ENCODE assay signal across 1 cellular context in the genomic region with DNA sequence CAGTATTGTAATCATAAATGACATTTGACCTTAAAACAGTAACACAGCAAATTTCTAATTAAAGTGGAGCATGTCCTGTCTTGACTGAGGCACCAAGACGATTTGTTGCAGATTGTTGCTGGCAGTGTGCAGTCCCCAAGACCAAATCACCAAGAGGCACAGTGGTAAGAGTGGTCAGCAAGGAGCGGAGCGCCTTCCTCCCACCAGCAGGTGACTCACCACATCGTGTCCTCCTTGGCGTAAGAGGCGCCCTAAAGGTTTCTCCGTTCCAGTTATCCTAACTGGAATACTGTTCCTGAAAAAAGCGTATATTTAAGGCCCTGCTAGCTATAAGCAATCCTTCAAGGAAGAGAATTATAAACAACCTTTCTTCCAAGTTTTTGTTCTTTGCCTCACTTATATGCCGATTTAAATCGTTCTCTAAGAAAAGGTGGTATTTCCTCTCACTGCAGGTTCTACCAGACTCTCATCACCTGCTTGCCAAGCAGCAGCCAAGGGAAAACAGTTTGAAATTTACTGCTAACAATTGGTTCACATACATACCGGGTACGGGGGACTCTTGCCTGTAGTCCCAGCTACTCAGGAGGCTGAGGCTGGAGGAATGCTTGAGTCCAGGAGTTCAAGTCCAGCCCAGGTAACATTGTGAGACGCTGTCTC.
TF ChIP-seq lines count a peak whose summit lies in the region.

No MANE protein-coding gene starts in this region.

TF ChIP-seq in HCT116, 20 proteins besides CTCF, POLR2A, EP300 and RAD21 (continued from another document):
- TF ChIP-seq POLR2AphosphoS5 (IDR thresholded peaks at IDR 0.05; ENCODE audit: low read depth, low read length) = no peak
